8 cellular contexts compared by ENCODE assay signal in the genomic region with DNA sequence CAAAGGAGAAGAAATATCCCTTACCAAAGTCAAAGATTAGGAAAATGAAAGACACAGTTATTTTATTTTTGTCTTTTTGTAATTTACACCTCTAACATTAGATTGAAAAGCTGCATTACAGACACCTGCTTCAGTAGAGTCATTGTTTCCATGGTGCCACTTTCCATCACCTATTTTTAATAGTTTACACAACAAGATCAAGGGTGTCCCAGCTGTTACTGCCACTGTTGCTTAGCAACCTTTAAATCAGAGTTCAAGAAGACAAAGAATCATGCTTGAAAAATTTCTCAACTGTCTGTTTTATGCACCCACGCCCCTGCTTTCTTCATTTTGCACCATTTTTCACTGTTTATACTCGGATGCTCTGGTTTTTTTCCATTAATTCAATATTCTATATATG.
DNase-seq lines count a peak whose midpoint lies in the region; ATAC-seq and TF ChIP-seq lines count a peak whose summit lies in the region.

No MANE protein-coding gene starts in this region.

- H4K5ac ChIP-seq in IMR-90 (ENCODE audit: low read depth, low read length) = no peak overlapping the region

- H3K56ac ChIP-seq in IMR-90 (ENCODE audit: extremely low read depth, insufficient read depth, low read length) = no peak overlapping the region

- peaks cover 3% of the 10 kb centered on the region; the same call in 1 of the 2 replicates for H3K4me1 ChIP-seq in IMR-90 (ENCODE audit: control insufficient read depth, insufficient read depth, low read length)

- no peak overlapping the region for H2AFZ ChIP-seq in IMR-90 (replicated peaks; ENCODE audit: low read length, poor library complexity)

- H3K9me3 ChIP-seq in IMR-90 (ENCODE audit: control insufficient read depth, insufficient read depth, low read length) = no peaks in the 10 kb centered on the region

- H3K14ac ChIP-seq in IMR-90 (replicated peaks; ENCODE audit: low read depth, low read length) = peak overlapping the region; percentile 71; the same call in 1 of the 2 replicates

- no peaks in the 10 kb centered on the region for H3K27me3 Mint-ChIP-seq in memory B cell

- H3K27me3 ChIP-seq in IMR-90 (ENCODE audit: control insufficient read depth, insufficient read depth, low read length) = no peaks in the 10 kb centered on the region

- H3K79me1 ChIP-seq in IMR-90 (ENCODE audit: low read depth in 1 of 2, low read length in 2 of 2) = no peaks in the 10 kb centered on the region; a peak in 1 of 4 replicates

- H3K9ac ChIP-seq in IMR-90 (ENCODE audit: low read depth, low read length) = no peak overlapping the region

- no peak overlapping the region; a peak in 1 of 4 replicates for H4K8ac ChIP-seq in IMR-90 (ENCODE audit: low read depth in 2 of 2, low read length in 2 of 2)

- H2BK5ac ChIP-seq in IMR-90 (ENCODE audit: low read depth, low read length, poor library complexity, severe bottlenecking) = peak overlapping the region; percentile 45

- no peak overlapping the region for H3K27ac Mint-ChIP-seq in memory B cell

- peaks cover 3% of the 10 kb centered on the region for H3K36me3 Mint-ChIP-seq in memory B cell

- no peak for TF ChIP-seq RAD21 in IMR-90 (IDR thresholded peaks at IDR 0.05; ENCODE audit: low read length)

- dilution Hi-C loops in IMR-90 (cut with HindIII; ENCODE audit: low sequenced_read_pairs, unreplicated experiment) = no loop called here

- in situ Hi-C loops in IMR-90 (cut with MboI; ENCODE audit: low sequenced_read_pairs) = no loop called here

- ATAC-seq in GM21381 (IDR thresholded peaks at IDR 0.05; ENCODE audit: unreplicated experiment) (peak; percentile 61), IMR-90 (ENCODE audit: low read depth) (no peak), memory B cell (ENCODE audit: low read depth) (peak; percentile 88)

- no TSS peak for BruUV-seq in IMR-90 (replicated peaks; lab: Mats Ljungman, UMichigan)

- H3K9me1 ChIP-seq in IMR-90 (ENCODE audit: insufficient read depth, low read length) = no peaks in the 10 kb centered on the region

- no peak for TF ChIP-seq CTCF in IMR-90 (conservative IDR thresholded peaks at IDR 0.05; ENCODE audit: low read depth, low read length)

- no peak for TF ChIP-seq POLR2A in IMR-90 (IDR thresholded peaks at IDR 0.05; ENCODE audit: low read depth, low read length)

- no peaks in the 10 kb centered on the region for H3K36me3 ChIP-seq in IMR-90 (ENCODE audit: control insufficient read depth, insufficient read depth, low read length)

- H3K4me2 ChIP-seq in IMR-90 (ENCODE audit: low read depth, low read length) = no peak overlapping the region

- CTCF ChIA-PET in IMR-90 (lab: Yijun Ruan, JAX) = no interaction called here

- H3K4ac ChIP-seq in IMR-90 (ENCODE audit: low read depth, low read length) = no peak overlapping the region

- no peak overlapping the region for H2AK9ac ChIP-seq in IMR-90 (replicated peaks; ENCODE audit: low read depth, low read length, poor library complexity)

- H2BK20ac ChIP-seq in IMR-90 (ENCODE audit: low read depth, low read length) = peak overlapping the region; percentile 45; the same call in 1 of the 2 replicates

- no CpG with 5 or more reads among the region's 2 CpGs for WGBS in IMR-90 (ENCODE audit: extremely low coverage in 2 of 2, insufficient read length in 1 of 2), 2 experiments

- intact Hi-C loops in IMR-90 (cut with micrococcal nuclease) = no loop called here

- H2BK120ac ChIP-seq in IMR-90 (ENCODE audit: low read depth, low read length) = 0 out of 2 replicates have a peak overlapping the region, but pooled peaks have one; percentile 48

- no peaks in the 10 kb centered on the region for H4K20me1 ChIP-seq in IMR-90 (ENCODE audit: insufficient read depth, low read length)

- no peak overlapping the region for H3K4me3 Mint-ChIP-seq in memory B cell

- peaks cover 5% of the 10 kb centered on the region for H3K4me1 Mint-ChIP-seq in memory B cell

- H3K23ac ChIP-seq in IMR-90 (ENCODE audit: low read depth, low read length) = peak overlapping the region; percentile 85; the same call in 1 of the 2 replicates

- no peak overlapping the region for H3K4me3 ChIP-seq in IMR-90 (ENCODE audit: insufficient read depth, low read depth, low read length)

- H3K27ac ChIP-seq in IMR-90 (ENCODE audit: insufficient read depth, low read length) = no peak overlapping the region

- 0 out of 3 replicates have a peak overlapping the region, but pooled peaks have one; percentile 84 for H2BK15ac ChIP-seq in IMR-90 (ENCODE audit: low read depth, low read length)

- no peaks in the 10 kb centered on the region for H3K9me3 Mint-ChIP-seq in memory B cell

- no peak overlapping the region for H3K18ac ChIP-seq in IMR-90 (ENCODE audit: low read depth, low read length)

- POLR2A ChIA-PET in IMR-90 (lab: Charles Lee; ENCODE audit: unreplicated experiment) = no interaction called here

- no peak overlapping the region for H4K91ac ChIP-seq in IMR-90 (ENCODE audit: insufficient read depth, low read depth, low read length)

- no peak overlapping the region for H2AK5ac ChIP-seq in IMR-90 (ENCODE audit: low read depth, low read length)

- peak; percentile 78 for DNase-seq in DMS 273 (lab: John Stamatoyannopoulos, UW; ENCODE audit: unreplicated experiment)
- peak; percentile 35 for DNase-seq in IMR-90
- peak; percentile 20 for DNase-seq in SW480 (ENCODE audit: low spot score)
- DNase-seq in memory B cell (ENCODE audit: low spot score in 2 of 2) = no peak
- no peak for DNase-seq in germinal center (ENCODE audit: low spot score)
- no peak for DNase-seq in stimulated activated CD4-positive, alpha-beta T cell treated with anti-CD3 and anti-CD28 coated beads, Interleukin-4, amount 100 ng/mL, for 1 hour
- DNase-seq in activated T-cell treated with anti-CD3 and anti-CD28 coated beads, Interleukin-2, amount 50 U/mL, for 48 hours = no peak

TF ChIP-seq in IMR-90, 13 proteins besides CTCF, POLR2A, EP300 and RAD21:
- no peak for TF ChIP-seq MXI1 (IDR thresholded peaks at IDR 0.05; ENCODE audit: borderline replicate concordance, low read depth, low read length)
- TF ChIP-seq BHLHE40 (IDR thresholded peaks at IDR 0.05; ENCODE audit: low read depth, low read length) = no peak
- TF ChIP-seq, protein P1, sequence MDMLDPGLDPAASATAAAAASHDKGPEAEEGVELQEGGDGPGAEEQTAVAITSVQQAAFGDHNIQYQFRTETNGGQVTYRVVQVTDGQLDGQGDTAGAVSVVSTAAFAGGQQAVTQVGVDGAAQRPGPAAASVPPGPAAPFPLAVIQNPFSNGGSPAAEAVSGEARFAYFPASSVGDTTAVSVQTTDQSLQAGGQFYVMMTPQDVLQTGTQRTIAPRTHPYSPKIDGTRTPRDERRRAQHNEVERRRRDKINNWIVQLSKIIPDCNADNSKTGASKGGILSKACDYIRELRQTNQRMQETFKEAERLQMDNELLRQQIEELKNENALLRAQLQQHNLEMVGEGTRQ (IDR thresholded peaks at IDR 0.05; ENCODE audit: low read depth, low read length) = no peak
- TF ChIP-seq RCOR1 (IDR thresholded peaks at IDR 0.05; ENCODE audit: insufficient replicate concordance, low read length) = no peak
- no peak for TF ChIP-seq CHD1 (IDR thresholded peaks at IDR 0.05; ENCODE audit: low read depth, low read length)
- TF ChIP-seq FOS (IDR thresholded peaks at IDR 0.05; ENCODE audit: low read depth, low read length) = no peak
- TF ChIP-seq MAFK (IDR thresholded peaks at IDR 0.05; ENCODE audit: low read depth, low read length) = no peak
- TF ChIP-seq MAZ (IDR thresholded peaks at IDR 0.05; ENCODE audit: borderline replicate concordance, low read depth, low read length) = no peak
- no peak for TF ChIP-seq RFX5 (IDR thresholded peaks at IDR 0.05; ENCODE audit: low read depth, low read length)
- no peak for TF ChIP-seq CEBPB (IDR thresholded peaks at IDR 0.05; ENCODE audit: low read depth, low read length)
- TF ChIP-seq SMC3 (IDR thresholded peaks at IDR 0.05; ENCODE audit: low read depth, low read length) = no peak
- TF ChIP-seq, protein P2, sequence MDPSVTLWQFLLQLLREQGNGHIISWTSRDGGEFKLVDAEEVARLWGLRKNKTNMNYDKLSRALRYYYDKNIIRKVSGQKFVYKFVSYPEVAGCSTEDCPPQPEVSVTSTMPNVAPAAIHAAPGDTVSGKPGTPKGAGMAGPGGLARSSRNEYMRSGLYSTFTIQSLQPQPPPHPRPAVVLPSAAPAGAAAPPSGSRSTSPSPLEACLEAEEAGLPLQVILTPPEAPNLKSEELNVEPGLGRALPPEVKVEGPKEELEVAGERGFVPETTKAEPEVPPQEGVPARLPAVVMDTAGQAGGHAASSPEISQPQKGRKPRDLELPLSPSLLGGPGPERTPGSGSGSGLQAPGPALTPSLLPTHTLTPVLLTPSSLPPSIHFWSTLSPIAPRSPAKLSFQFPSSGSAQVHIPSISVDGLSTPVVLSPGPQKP (IDR thresholded peaks at IDR 0.05; ENCODE audit: borderline replicate concordance, low read depth, low read length) = no peak
- no peak for TF ChIP-seq NFE2L2 (IDR thresholded peaks at IDR 0.05; ENCODE audit: low read depth, low read length)

Comparison
In these comparisons a context has a peak if more than half of its experiments do, and no peak if none do; other contexts are left out.
1. DNase-seq: peak in DMS 273 (single experiment), IMR-90 (single experiment) and SW480 (single experiment); none in memory B cell (0 of 2), germinal center (single experiment), stimulated activated CD4-positive, alpha-beta T cell treated with anti-CD3 and anti-CD28 coated beads, Interleukin-4, amount 100 ng/mL, for 1 hour (single experiment) and activated T-cell treated with anti-CD3 and anti-CD28 coated beads, Interleukin-2, amount 50 U/mL, for 48 hours (0 of 2).